ENCODE assay signal across 8 cellular contexts in genomic region chr1:8510041-8510823, GRCh38.
DNase-seq lines count a peak whose midpoint lies in the region; ATAC-seq, FAIRE-seq and TF ChIP-seq lines count a peak whose summit lies in the region.

No MANE protein-coding gene starts in this region.

- no peak overlapping the region for H3K27ac ChIP-seq in PC-3 (ENCODE audit: low read length)
- H3K27ac ChIP-seq in kidney (ENCODE audit: low read depth in 2 of 2, low read length in 2 of 2): peak overlapping the region in 1 of 2 donors; percentile 38
- no peak overlapping the region for H3K27ac ChIP-seq in SJCRH30

- FAIRE-seq in kidney (lab: Jason Lieb, UNC): no peak

- peak; percentile 80 for ATAC-seq in activated naive CD4-positive, alpha-beta T cell treated with anti-CD3 and anti-CD28 coated beads, Interleukin-2, amount 50 U/mL, for 72 hours
- ATAC-seq in left ventricle myocardium superior (peak; percentile 68), PC-3 (no peak)

- intact Hi-C loops in left ventricle myocardium superior (cut with micrococcal nuclease): no loop called here
- intact Hi-C loops in PC-3 (cut with micrococcal nuclease): no loop called here
- intact Hi-C loops in kidney (cut with DNase I): no loop called here

- H3K4me3 ChIP-seq in PC-3 (ENCODE audit: low read length) (no peak overlapping the region), kidney (ENCODE audit: low read length in 2 of 2) (no peak overlapping the region), SJCRH30 (no peak overlapping the region)

- DNase-seq in HT1080 (ENCODE audit: low read depth): peak; percentile 9
- no peak for DNase-seq in activated naive CD4-positive, alpha-beta T cell treated with anti-CD3 and anti-CD28 coated beads, Interleukin-2, amount 50 U/mL, for 72 hours (ENCODE audit: low spot score in 2 of 2)
- peak; percentile 49 for DNase-seq in left ventricle myocardium superior
- DNase-seq in stimulated activated CD4-positive, alpha-beta T cell treated with anti-CD3 and anti-CD28 coated beads, Interleukin-1b, Interleukin-23, amount 100 ng/mL, for 48 hours: peak; percentile 52
- no peak for DNase-seq in PC-3
- no peak for DNase-seq in kidney
- DNase-seq in SJCRH30: no peak
- DNase-seq in NCI-H2196 treated with DMSO at 0.1 percent for 48 hours (lab: John Stamatoyannopoulos, UW; ENCODE audit: unreplicated experiment): no peak

- no peaks in the 10 kb centered on the region for H3K9me2 ChIP-seq in PC-3 (replicated peaks; ENCODE audit: low read length)

- CTCF ChIA-PET in PC-3 (lab: Charles Lee): no interaction called here

- no TSS peak for BruUV-seq in PC-3 (replicated peaks; lab: Mats Ljungman, UMichigan)

- H4K20me1 ChIP-seq in PC-3 (ENCODE audit: low read length): no peaks in the 10 kb centered on the region

- TF ChIP-seq CTCF in PC-3 (conservative IDR thresholded peaks at IDR 0.05; ENCODE audit: low read depth, low read length): no peak
- no peak for TF ChIP-seq CTCF in kidney (IDR thresholded peaks at IDR 0.05; ENCODE audit: borderline replicate concordance, extremely low read depth, insufficient read depth)

- peak overlapping the region; percentile 78 to 92 for H3K27ac Mint-ChIP-seq in activated naive CD4-positive, alpha-beta T cell treated with anti-CD3 and anti-CD28 coated beads, Interleukin-2, amount 50 U/mL, for 72 hours

- H3K9ac ChIP-seq in PC-3 (ENCODE audit: low read length) (no peak overlapping the region), kidney (ENCODE audit: low read length in 2 of 2) (peak overlapping the region in 1 of 2 donors; percentile 10)

- H3K4me2 ChIP-seq in PC-3 (ENCODE audit: low read length): no peak overlapping the region

- H3K4me1 ChIP-seq in PC-3 (ENCODE audit: insufficient read depth, low read length) (no peaks in the 10 kb centered on the region), kidney (ENCODE audit: control insufficient read depth in 1 of 2, insufficient read depth in 1 of 2, low read depth in 1 of 2, low read length in 2 of 2) (peaks cover 0 to 3% of the 10 kb centered on the region in 2 donors), SJCRH30 (peaks cover 2% of the 10 kb centered on the region; the same call in 1 of the 2 replicates)

- POLR2A ChIA-PET in PC-3 (lab: Charles Lee; ENCODE audit: unreplicated experiment): no interaction called here

- H3K79me2 ChIP-seq in PC-3 (ENCODE audit: low read length): no peaks in the 10 kb centered on the region

- H3K9me3 Mint-ChIP-seq in activated naive CD4-positive, alpha-beta T cell treated with anti-CD3 and anti-CD28 coated beads, Interleukin-2, amount 50 U/mL, for 72 hours: peaks cover 0 to 5% of the 10 kb centered on the region in 2 donors

- no peak overlapping the region for H2AFZ ChIP-seq in PC-3 (ENCODE audit: low read length)

- H3K36me3 ChIP-seq in PC-3 (ENCODE audit: low read depth, low read length) (no peaks in the 10 kb centered on the region; the same call in 1 of the 2 replicates), kidney (ENCODE audit: control insufficient read depth in 1 of 2, insufficient read depth in 2 of 2, low read length in 2 of 2) (peaks cover 0 to 2% of the 10 kb centered on the region in 2 donors), SJCRH30 (peaks cover 7% of the 10 kb centered on the region; the same call in 1 of the 2 replicates)

- H3K36me3 Mint-ChIP-seq in activated naive CD4-positive, alpha-beta T cell treated with anti-CD3 and anti-CD28 coated beads, Interleukin-2, amount 50 U/mL, for 72 hours: peaks cover 13% of the 10 kb centered on the region in 2 donors

- H3F3A ChIP-seq in PC-3 (ENCODE audit: low read length, unreplicated experiment): no peaks in the 10 kb centered on the region

- H3K9me3 ChIP-seq in PC-3 (ENCODE audit: low read length): no peaks in the 10 kb centered on the region
- H3K9me3 ChIP-seq in kidney (ENCODE audit: control insufficient read depth in 1 of 2, low read length in 2 of 2): no peaks in the 10 kb centered on the region
- no peaks in the 10 kb centered on the region; the same call in 1 of the 2 replicates for H3K9me3 ChIP-seq in SJCRH30 (replicated peaks)

- H3K27me3 ChIP-seq in PC-3 (ENCODE audit: low read length): no peaks in the 10 kb centered on the region
- no peaks in the 10 kb centered on the region for H3K27me3 ChIP-seq in SJCRH30

Comparison
In these comparisons a context has a peak if more than half of its experiments do, and no peak if none do; other contexts are left out.
1. DNase-seq: peak in HT1080 (single experiment), left ventricle myocardium superior (single experiment) and stimulated activated CD4-positive, alpha-beta T cell treated with anti-CD3 and anti-CD28 coated beads, Interleukin-1b, Interleukin-23, amount 100 ng/mL, for 48 hours (single experiment); none in activated naive CD4-positive, alpha-beta T cell treated with anti-CD3 and anti-CD28 coated beads, Interleukin-2, amount 50 U/mL, for 72 hours (0 of 2), PC-3 (single experiment), kidney (single experiment), SJCRH30 (0 of 2) and NCI-H2196 treated with DMSO at 0.1 percent for 48 hours (single experiment).